In the genomic region with DNA sequence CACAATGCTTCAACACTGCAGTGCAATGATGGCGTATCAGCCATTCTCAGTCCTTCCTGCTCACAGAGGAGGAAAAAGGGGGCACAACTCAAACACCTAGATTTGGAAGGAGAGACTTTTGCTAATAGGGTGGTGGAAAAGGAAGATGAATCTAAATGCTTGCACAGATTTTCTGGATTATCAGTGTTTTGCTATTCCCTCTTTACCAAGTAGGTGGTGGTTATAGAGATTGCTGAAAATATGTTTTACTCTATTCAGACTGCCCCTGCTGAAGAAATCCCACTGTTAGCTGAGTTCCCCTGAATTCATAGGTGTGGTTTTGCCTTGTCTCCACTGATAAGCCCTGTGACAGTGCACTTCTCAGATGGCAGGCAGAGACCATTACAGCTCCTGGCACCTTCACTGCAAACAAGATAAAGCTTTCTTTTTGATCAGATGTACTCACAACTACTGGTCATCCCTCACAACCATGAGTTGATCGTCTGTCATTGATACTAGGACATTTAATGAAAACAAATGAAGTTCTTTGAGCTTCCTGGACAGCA, we compare ENCODE assay signal across 1 cellular context.
TF ChIP-seq lines count a peak whose summit lies in the region.

No MANE protein-coding gene starts in this region.

TF ChIP-seq in K562, 482 proteins besides CTCF, POLR2A, EP300 and RAD21 (continued from another document and continues in another):
- TF ChIP-seq, protein P1, sequence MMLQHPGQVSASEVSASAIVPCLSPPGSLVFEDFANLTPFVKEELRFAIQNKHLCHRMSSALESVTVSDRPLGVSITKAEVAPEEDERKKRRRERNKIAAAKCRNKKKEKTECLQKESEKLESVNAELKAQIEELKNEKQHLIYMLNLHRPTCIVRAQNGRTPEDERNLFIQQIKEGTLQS (IDR thresholded peaks at IDR 0.05), result no peak
- TF ChIP-seq, protein P1 (CRISPR knock-in tag; conservative IDR thresholded peaks at IDR 0.05), result no peak
- TF ChIP-seq, protein P2, sequence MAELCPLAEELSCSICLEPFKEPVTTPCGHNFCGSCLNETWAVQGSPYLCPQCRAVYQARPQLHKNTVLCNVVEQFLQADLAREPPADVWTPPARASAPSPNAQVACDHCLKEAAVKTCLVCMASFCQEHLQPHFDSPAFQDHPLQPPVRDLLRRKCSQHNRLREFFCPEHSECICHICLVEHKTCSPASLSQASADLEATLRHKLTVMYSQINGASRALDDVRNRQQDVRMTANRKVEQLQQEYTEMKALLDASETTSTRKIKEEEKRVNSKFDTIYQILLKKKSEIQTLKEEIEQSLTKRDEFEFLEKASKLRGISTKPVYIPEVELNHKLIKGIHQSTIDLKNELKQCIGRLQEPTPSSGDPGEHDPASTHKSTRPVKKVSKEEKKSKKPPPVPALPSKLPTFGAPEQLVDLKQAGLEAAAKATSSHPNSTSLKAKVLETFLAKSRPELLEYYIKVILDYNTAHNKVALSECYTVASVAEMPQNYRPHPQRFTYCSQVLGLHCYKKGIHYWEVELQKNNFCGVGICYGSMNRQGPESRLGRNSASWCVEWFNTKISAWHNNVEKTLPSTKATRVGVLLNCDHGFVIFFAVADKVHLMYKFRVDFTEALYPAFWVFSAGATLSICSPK (IDR thresholded peaks at IDR 0.05; ENCODE audit: borderline replicate concordance), result no peak
- no peak for TF ChIP-seq BCL6 (CRISPR knock-in tag; IDR thresholded peaks at IDR 0.05)
- TF ChIP-seq YBX1 (IDR thresholded peaks at IDR 0.05), result no peak
- no peak for TF ChIP-seq ZFX (CRISPR knock-in tag; IDR thresholded peaks at IDR 0.05)
- TF ChIP-seq CXXC5 (CRISPR knock-in tag; IDR thresholded peaks at IDR 0.05), result no peak
- no peak for TF ChIP-seq ZNF134 (CRISPR knock-in tag; conservative IDR thresholded peaks at IDR 0.05)
- no peak for TF ChIP-seq TCFL5 (CRISPR knock-in tag; conservative IDR thresholded peaks at IDR 0.05)
- no peak for TF ChIP-seq PCBP2 (IDR thresholded peaks at IDR 0.05; ENCODE audit: low read depth, low read length, poor library complexity, severe bottlenecking)
- TF ChIP-seq ARID1B (IDR thresholded peaks at IDR 0.05), result peak; percentile 78
- TF ChIP-seq, protein P3, sequence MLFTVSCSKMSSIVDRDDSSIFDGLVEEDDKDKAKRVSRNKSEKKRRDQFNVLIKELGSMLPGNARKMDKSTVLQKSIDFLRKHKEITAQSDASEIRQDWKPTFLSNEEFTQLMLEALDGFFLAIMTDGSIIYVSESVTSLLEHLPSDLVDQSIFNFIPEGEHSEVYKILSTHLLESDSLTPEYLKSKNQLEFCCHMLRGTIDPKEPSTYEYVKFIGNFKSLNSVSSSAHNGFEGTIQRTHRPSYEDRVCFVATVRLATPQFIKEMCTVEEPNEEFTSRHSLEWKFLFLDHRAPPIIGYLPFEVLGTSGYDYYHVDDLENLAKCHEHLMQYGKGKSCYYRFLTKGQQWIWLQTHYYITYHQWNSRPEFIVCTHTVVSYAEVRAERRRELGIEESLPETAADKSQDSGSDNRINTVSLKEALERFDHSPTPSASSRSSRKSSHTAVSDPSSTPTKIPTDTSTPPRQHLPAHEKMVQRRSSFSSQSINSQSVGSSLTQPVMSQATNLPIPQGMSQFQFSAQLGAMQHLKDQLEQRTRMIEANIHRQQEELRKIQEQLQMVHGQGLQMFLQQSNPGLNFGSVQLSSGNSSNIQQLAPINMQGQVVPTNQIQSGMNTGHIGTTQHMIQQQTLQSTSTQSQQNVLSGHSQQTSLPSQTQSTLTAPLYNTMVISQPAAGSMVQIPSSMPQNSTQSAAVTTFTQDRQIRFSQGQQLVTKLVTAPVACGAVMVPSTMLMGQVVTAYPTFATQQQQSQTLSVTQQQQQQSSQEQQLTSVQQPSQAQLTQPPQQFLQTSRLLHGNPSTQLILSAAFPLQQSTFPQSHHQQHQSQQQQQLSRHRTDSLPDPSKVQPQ (CRISPR knock-in tag; IDR thresholded peaks at IDR 0.05; ENCODE audit: borderline replicate concordance), result no peak
- no peak for TF ChIP-seq DACH1 (IDR thresholded peaks at IDR 0.05; ENCODE audit: partially characterized antibody)
- TF ChIP-seq CBFA2T2 (conservative IDR thresholded peaks at IDR 0.05), result peak; percentile 67
- TF ChIP-seq LARP7 (IDR thresholded peaks at IDR 0.05), result no peak
- TF ChIP-seq ESRRA (IDR thresholded peaks at IDR 0.05; ENCODE audit: borderline replicate concordance, low read depth), result no peak
- TF ChIP-seq HMBOX1 (IDR thresholded peaks at IDR 0.05), result peak; percentile 54; the same call in 1 of the 2 replicates
- TF ChIP-seq SMARCE1 (IDR thresholded peaks at IDR 0.05), result 0 out of 2 replicates have a peak, but pooled peaks have one; percentile 20
- no peak for TF ChIP-seq HNRNPK (IDR thresholded peaks at IDR 0.05; ENCODE audit: low read depth, low read length, poor library complexity, severe bottlenecking)
- TF ChIP-seq ZNF146 (CRISPR knock-in tag; IDR thresholded peaks at IDR 0.05; ENCODE audit: unreplicated experiment), result no peak
- TF ChIP-seq ZC3H8 (IDR thresholded peaks at IDR 0.05), result no peak
- TF ChIP-seq MTF1 (CRISPR knock-in tag; IDR thresholded peaks at IDR 0.05; ENCODE audit: borderline replicate concordance), result no peak
- 0 out of 2 replicates have a peak, but pooled peaks have one; percentile 31 for TF ChIP-seq MTA2 (IDR thresholded peaks at IDR 0.05; ENCODE audit: low read depth)
- no peak for TF ChIP-seq SMAD3 (CRISPR knock-in tag; conservative IDR thresholded peaks at IDR 0.05)
- TF ChIP-seq ATF4 (CRISPR knock-in tag; IDR thresholded peaks at IDR 0.05), result no peak
- no peak for TF ChIP-seq FOXM1 (IDR thresholded peaks at IDR 0.05; ENCODE audit: low read depth)
- no peak for TF ChIP-seq FOXM1 (CRISPR knock-in tag; IDR thresholded peaks at IDR 0.05; ENCODE audit: low read depth)
- no peak for TF ChIP-seq ZNF175 (CRISPR knock-in tag; IDR thresholded peaks at IDR 0.05; ENCODE audit: low read depth)
- no peak for TF ChIP-seq ZNF780A (CRISPR knock-in tag; IDR thresholded peaks at IDR 0.05)
- no peak for TF ChIP-seq ELF4 (CRISPR knock-in tag; IDR thresholded peaks at IDR 0.05)
- no peak for TF ChIP-seq ELF2 (CRISPR knock-in tag; IDR thresholded peaks at IDR 0.05)
- TF ChIP-seq ZNF318 (IDR thresholded peaks at IDR 0.05; ENCODE audit: borderline replicate concordance in 1 of 2, low read depth in 1 of 2), result no peak
- TF ChIP-seq ZNF512 (tag; IDR thresholded peaks at IDR 0.05), result no peak
- TF ChIP-seq, protein P4, sequence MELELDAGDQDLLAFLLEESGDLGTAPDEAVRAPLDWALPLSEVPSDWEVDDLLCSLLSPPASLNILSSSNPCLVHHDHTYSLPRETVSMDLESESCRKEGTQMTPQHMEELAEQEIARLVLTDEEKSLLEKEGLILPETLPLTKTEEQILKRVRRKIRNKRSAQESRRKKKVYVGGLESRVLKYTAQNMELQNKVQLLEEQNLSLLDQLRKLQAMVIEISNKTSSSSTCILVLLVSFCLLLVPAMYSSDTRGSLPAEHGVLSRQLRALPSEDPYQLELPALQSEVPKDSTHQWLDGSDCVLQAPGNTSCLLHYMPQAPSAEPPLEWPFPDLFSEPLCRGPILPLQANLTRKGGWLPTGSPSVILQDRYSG (tag; conservative IDR thresholded peaks at IDR 0.05; ENCODE audit: low read depth), result no peak
- peak; percentile 83 for TF ChIP-seq TEAD4 (IDR thresholded peaks at IDR 0.05; ENCODE audit: low read length)
- TF ChIP-seq TEAD4 (CRISPR knock-in tag; IDR thresholded peaks at IDR 0.05; ENCODE audit: borderline replicate concordance), result no peak
- no peak for TF ChIP-seq ZNF586 (CRISPR knock-in tag; conservative IDR thresholded peaks at IDR 0.05)
- TF ChIP-seq KLF16 (IDR thresholded peaks at IDR 0.05), result no peak
- TF ChIP-seq SAFB (IDR thresholded peaks at IDR 0.05; ENCODE audit: borderline replicate concordance, low read depth, low read length), result no peak
- no peak for TF ChIP-seq ETV5 (CRISPR knock-in tag; IDR thresholded peaks at IDR 0.05; ENCODE audit: low read depth)
- no peak for TF ChIP-seq SOX6 (IDR thresholded peaks at IDR 0.05)
- TF ChIP-seq STAG1 (CRISPR knock-in tag; IDR thresholded peaks at IDR 0.05; ENCODE audit: borderline replicate concordance), result no peak
- TF ChIP-seq THRA (IDR thresholded peaks at IDR 0.05), result no peak
- TF ChIP-seq ADNP (tag; IDR thresholded peaks at IDR 0.05), result no peak
- TF ChIP-seq FOXA3 (CRISPR knock-in tag; conservative IDR thresholded peaks at IDR 0.05 in 1 of 2, IDR thresholded peaks at IDR 0.05 in 1 of 2), result no peak
